25 cellular contexts compared by ENCODE assay signal in genomic region chr16:7016986-7017385, GRCh38.
"Had no signal": no experiment of that assay in that cellular context is flagged by ENCODE, and none has a peak within 500 bp of the region (broad histone marks: within the 10 kb centered on the region; RNA-seq: fewer than 3 reads in every experiment).

No MANE protein-coding gene starts in this region.

- H3K4me3 Mint-ChIP-seq: naive thymus-derived CD8-positive, alpha-beta T cell; natural killer cell treated with Interleukin-12 subunit alpha and Interleukin-12 subunit beta and Interleukin-15 and Interleukin-18, amount 100 ng/mL, for 72 hours; nephron progenitor cell; neural crest cell; stimulated activated effector memory CD8-positive, alpha-beta T cell treated with anti-CD3 and anti-CD28 coated beads, Interleukin-12 subunit alpha, Interleukin-12 subunit beta, amount 100 ng/mL, for 72 hours; stimulated activated naive B cell treated with anti-CD40 and anti-IgM and Interleukin-4, amounts not matched to agents 10 μg/mL and 1 μg/mL and 100 μg/mL, for 72 hours; stimulated activated naive CD8-positive, alpha-beta T cell treated with anti-CD3 and anti-CD28 coated beads, Interleukin-15, Interleukin-2, amounts not matched to agents 100 ng/mL and 50 ng/mL, for 24 hours had no signal

- H3K9me3 Mint-ChIP-seq: nephron progenitor cell; neural crest cell; stimulated activated naive B cell treated with anti-CD40 and anti-IgM and Interleukin-4, amounts not matched to agents 10 μg/mL and 1 μg/mL and 100 μg/mL, for 72 hours had no signal

- DNase-seq: naive thymus-derived CD8-positive, alpha-beta T cell; nephron progenitor cell; nucleus accumbens; ovary; psoas muscle; right cardiac atrium; right lobe of liver; sigmoid colon; small intestine; stimulated activated CD4-positive, alpha-beta T cell treated with anti-CD3 and anti-CD28 coated beads, Interleukin-15, amount 100 ng/mL, for 24 hours; stimulated activated CD4-positive, alpha-beta T cell treated with anti-CD3 and anti-CD28 coated beads, Interleukin-2, amount 100 ng/mL, for 24 hours; stimulated activated CD4-positive, alpha-beta T cell treated with anti-CD3 and anti-CD28 coated beads, Interleukin-2, amount 100 ng/mL, for 48 hours; stimulated activated CD4-positive, alpha-beta T cell treated with anti-CD3 and anti-CD28 coated beads, Interleukin-4, amount 100 ng/mL, for 24 hours; stimulated activated naive B cell treated with anti-CD40 and anti-IgM and Interleukin-4, amounts not matched to agents 10 μg/mL and 1 μg/mL and 100 μg/mL, for 72 hours; stimulated activated naive CD4-positive, alpha-beta T cell treated with Interleukin-2 at 50 U/mL for 16 hours; stomach; testis; tibial artery; trophoblast cell; upper lobe of left lung had no signal

- H3K4me1 Mint-ChIP-seq: naive thymus-derived CD8-positive, alpha-beta T cell; neural crest cell; stimulated activated effector memory CD8-positive, alpha-beta T cell treated with anti-CD3 and anti-CD28 coated beads, Interleukin-12 subunit alpha, Interleukin-12 subunit beta, amount 100 ng/mL, for 72 hours; stimulated activated naive B cell treated with anti-CD40 and anti-IgM and Interleukin-4, amounts not matched to agents 10 μg/mL and 1 μg/mL and 100 μg/mL, for 72 hours had no signal

- H3K27ac Mint-ChIP-seq: naive thymus-derived CD8-positive, alpha-beta T cell; natural killer cell treated with Interleukin-12 subunit alpha and Interleukin-12 subunit beta and Interleukin-15 and Interleukin-18, amount 100 ng/mL, for 72 hours; nephron progenitor cell; progenitor cell of endocrine pancreas; stimulated activated effector memory CD8-positive, alpha-beta T cell treated with anti-CD3 and anti-CD28 coated beads, Interleukin-12 subunit alpha, Interleukin-12 subunit beta, amount 100 ng/mL, for 72 hours; stimulated activated naive B cell treated with anti-CD40 and anti-IgM and Interleukin-4, amounts not matched to agents 10 μg/mL and 1 μg/mL and 100 μg/mL, for 72 hours; stimulated activated naive CD8-positive, alpha-beta T cell treated with anti-CD3 and anti-CD28 coated beads, Interleukin-15, Interleukin-2, amounts not matched to agents 100 ng/mL and 50 ng/mL, for 24 hours had no signal

- H3K27me3 Mint-ChIP-seq: naive thymus-derived CD8-positive, alpha-beta T cell; natural killer cell treated with Interleukin-12 subunit alpha and Interleukin-12 subunit beta and Interleukin-15 and Interleukin-18, amount 100 ng/mL, for 72 hours; stimulated activated naive B cell treated with anti-CD40 and anti-IgM and Interleukin-4, amounts not matched to agents 10 μg/mL and 1 μg/mL and 100 μg/mL, for 72 hours; stimulated activated naive CD8-positive, alpha-beta T cell treated with anti-CD3 and anti-CD28 coated beads, Interleukin-15, Interleukin-2, amounts not matched to agents 100 ng/mL and 50 ng/mL, for 24 hours had no signal

- ATAC-seq: naive thymus-derived CD8-positive, alpha-beta T cell; natural killer cell treated with Interleukin-12 subunit alpha and Interleukin-12 subunit beta and Interleukin-15 and Interleukin-18, amount 100 ng/mL, for 72 hours; psoas muscle; right cardiac atrium; right lobe of liver; stimulated activated effector memory CD8-positive, alpha-beta T cell treated with anti-CD3 and anti-CD28 coated beads, Interleukin-12 subunit alpha, Interleukin-12 subunit beta, amount 100 ng/mL, for 72 hours; stimulated activated naive B cell treated with anti-CD40 and anti-IgM and Interleukin-4, amounts not matched to agents 10 μg/mL and 1 μg/mL and 100 μg/mL, for 72 hours had no signal

- H3K36me3 Mint-ChIP-seq: stimulated activated effector memory CD8-positive, alpha-beta T cell treated with anti-CD3 and anti-CD28 coated beads, Interleukin-12 subunit alpha, Interleukin-12 subunit beta, amount 100 ng/mL, for 72 hours; stimulated activated naive B cell treated with anti-CD40 and anti-IgM and Interleukin-4, amounts not matched to agents 10 μg/mL and 1 μg/mL and 100 μg/mL, for 72 hours had no signal
